ENCODE assay signal across 13 cellular contexts in the genomic region with DNA sequence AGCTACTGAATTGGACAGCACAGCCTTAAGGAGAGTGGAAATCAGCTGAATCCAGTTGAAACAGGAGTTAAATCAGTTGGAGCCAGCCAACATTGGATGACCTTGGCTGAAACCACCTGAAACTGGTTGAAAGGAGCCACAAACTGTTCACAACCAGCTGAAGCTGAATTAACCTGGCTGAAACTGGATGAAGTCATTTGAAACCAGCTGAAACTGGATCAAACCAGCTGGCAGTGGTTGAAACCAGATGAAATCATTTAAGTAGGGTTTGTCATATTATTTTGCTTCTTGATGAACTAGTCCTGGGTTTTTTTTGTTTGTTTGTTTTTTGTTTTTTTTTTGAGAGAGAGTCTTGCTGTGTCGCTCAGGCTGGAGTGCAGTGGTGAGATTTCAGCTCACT. TPM values are rescaled to one million over a fixed set of nuclear protein-coding genes. Genes with fewer than 3 reads are reported as not detected.
DNase-seq lines count a peak whose midpoint lies in the region; ATAC-seq, FAIRE-seq and TF ChIP-seq lines count a peak whose summit lies in the region.
"Not testable (repeated sequence)": the region's sequence is repeated elsewhere in the genome, so short reads cannot be mapped to it uniquely, and the experiment has no call there.
"Had no signal": no experiment of that assay in that cellular context is flagged by ENCODE, and none has a peak within 500 bp of the region (broad histone marks: within the 10 kb centered on the region; RNA-seq: fewer than 3 reads in every experiment).

No MANE protein-coding gene starts in this region.

- H4K20me1 ChIP-seq in OCI-LY1 (ENCODE audit: insufficient read depth, low read length) = not testable (repeated sequence)

- H3F3A ChIP-seq in OCI-LY1 (ENCODE audit: insufficient read depth, low read length) = not testable (repeated sequence)

- H3K36me3 Mint-ChIP-seq in activated CD4-positive, alpha-beta T cell treated with anti-CD3 and anti-CD28 coated beads, Interleukin-2, amount 10 ng/mL, durations not matched to agents 7 days and 5 days (ENCODE audit: low read depth); activated T-cell treated with anti-CD3 and anti-CD28 coated beads, Interleukin-2, amount 50 U/mL, for 72 hours (ENCODE audit: insufficient read depth in 2 of 2); activated naive CD8-positive, alpha-beta T cell treated with anti-CD3 and anti-CD28 coated beads, Interleukin-2, amount 50 U/mL, for 24 hours (ENCODE audit: low read depth): not testable (repeated sequence)

- not testable (repeated sequence) for H3K9me3 ChIP-seq in OCI-LY1 (ENCODE audit: low read length); pancreas

- not testable (repeated sequence) for H3K9me3 Mint-ChIP-seq in activated CD4-positive, alpha-beta T cell treated with anti-CD3 and anti-CD28 coated beads, Interleukin-2, amount 10 ng/mL, durations not matched to agents 7 days and 5 days; activated T-cell treated with anti-CD3 and anti-CD28 coated beads, Interleukin-2, amount 50 U/mL, for 72 hours; activated naive CD8-positive, alpha-beta T cell treated with anti-CD3 and anti-CD28 coated beads, Interleukin-2, amount 50 U/mL, for 24 hours

- not testable (repeated sequence) for H2AFZ ChIP-seq in OCI-LY1 (ENCODE audit: low read length)

- H3K4me3 Mint-ChIP-seq in activated CD4-positive, alpha-beta T cell treated with anti-CD3 and anti-CD28 coated beads, Interleukin-2, amount 10 ng/mL, durations not matched to agents 7 days and 5 days; activated naive CD8-positive, alpha-beta T cell treated with anti-CD3 and anti-CD28 coated beads, Interleukin-2, amount 50 U/mL, for 24 hours: not testable (repeated sequence)
- peak overlapping the region in 1 of 2 donors; percentile 64 for H3K4me3 Mint-ChIP-seq in activated T-cell treated with anti-CD3 and anti-CD28 coated beads, Interleukin-2, amount 50 U/mL, for 72 hours

- DNase-seq in RPMI8226 = peak; percentile 48
- DNase-seq in activated CD4-positive, alpha-beta T cell treated with anti-CD3 and anti-CD28 coated beads, Interleukin-2, amount 10 ng/mL, durations not matched to agents 7 days and 5 days; activated T-cell treated with anti-CD3 and anti-CD28 coated beads, Interleukin-2, amount 50 U/mL, for 72 hours; activated naive CD8-positive, alpha-beta T cell treated with anti-CD3 and anti-CD28 coated beads, Interleukin-2, amount 50 U/mL, for 24 hours; pancreas: not testable (repeated sequence)

- peak overlapping the region; percentile 58 for H3K27ac ChIP-seq in OCI-LY1 (ENCODE audit: low read depth, low read length, poor library complexity, severe bottlenecking)
- H3K27ac ChIP-seq in pancreas = not testable (repeated sequence)

- 67 to 70% methylated on average over 1 of the region's 1 CpG for WGBS in pancreas, 2 donors

- H3K9me2 ChIP-seq in OCI-LY1 (ENCODE audit: low read depth, low read length) = not testable (repeated sequence)

- not testable (repeated sequence) for H3K4me3 ChIP-seq in OCI-LY1 (ENCODE audit: low read depth, low read length, poor library complexity, severe bottlenecking); pancreas

- not testable (repeated sequence) for H3K27me3 ChIP-seq in OCI-LY1 (ENCODE audit: insufficient read depth, low read length); pancreas

- H3K9ac ChIP-seq in OCI-LY1 (ENCODE audit: low read length) = not testable (repeated sequence)

- CTCF ChIA-PET in activated CD4-positive, alpha-beta T cell treated with anti-CD3 and anti-CD28 coated beads, Interleukin-2, amount 10 ng/mL, durations not matched to agents 7 days and 5 days (lab: Charles Lee) = interaction anchor here (0.6 to 1.2 kb wide), 2 partner anchors 74 to 170 kb away, joined by 3 to 5 read pairs; no protein-coding TSS in a partner anchor

- peaks cover 14% of the 10 kb centered on the region; the same call in 1 of the 2 replicates for H3K36me3 ChIP-seq in OCI-LY1 (ENCODE audit: insufficient read depth, low read length)
- H3K36me3 ChIP-seq in pancreas = not testable (repeated sequence)

- POLR2A ChIA-PET in activated CD4-positive, alpha-beta T cell treated with anti-CD3 and anti-CD28 coated beads, Interleukin-2, amount 10 ng/mL, durations not matched to agents 7 days and 5 days (lab: Charles Lee) = not testable (repeated sequence)

- H3K27ac Mint-ChIP-seq in activated CD4-positive, alpha-beta T cell treated with anti-CD3 and anti-CD28 coated beads, Interleukin-2, amount 10 ng/mL, durations not matched to agents 7 days and 5 days = peak overlapping the region; percentile 46
- H3K27ac Mint-ChIP-seq in activated T-cell treated with anti-CD3 and anti-CD28 coated beads, Interleukin-2, amount 50 U/mL, for 72 hours = peak overlapping the region; percentile 85
- not testable (repeated sequence) for H3K27ac Mint-ChIP-seq in activated naive CD8-positive, alpha-beta T cell treated with anti-CD3 and anti-CD28 coated beads, Interleukin-2, amount 50 U/mL, for 24 hours

- H3K4me1 ChIP-seq in OCI-LY1 (ENCODE audit: insufficient read depth, low read length, severe bottlenecking); pancreas: not testable (repeated sequence)

- not testable (repeated sequence) for H3K4me1 Mint-ChIP-seq in activated CD4-positive, alpha-beta T cell treated with anti-CD3 and anti-CD28 coated beads, Interleukin-2, amount 10 ng/mL, durations not matched to agents 7 days and 5 days; activated naive CD8-positive, alpha-beta T cell treated with anti-CD3 and anti-CD28 coated beads, Interleukin-2, amount 50 U/mL, for 24 hours
- peaks cover 33% of the 10 kb centered on the region for H3K4me1 Mint-ChIP-seq in activated T-cell treated with anti-CD3 and anti-CD28 coated beads, Interleukin-2, amount 50 U/mL, for 72 hours (ENCODE audit: low read depth)

- H3K27me3 Mint-ChIP-seq in activated CD4-positive, alpha-beta T cell treated with anti-CD3 and anti-CD28 coated beads, Interleukin-2, amount 10 ng/mL, durations not matched to agents 7 days and 5 days; activated T-cell treated with anti-CD3 and anti-CD28 coated beads, Interleukin-2, amount 50 U/mL, for 72 hours (ENCODE audit: low read depth); activated naive CD8-positive, alpha-beta T cell treated with anti-CD3 and anti-CD28 coated beads, Interleukin-2, amount 50 U/mL, for 24 hours: not testable (repeated sequence)

- intact Hi-C loops in pancreas (cut with DNase I) = not testable (repeated sequence)

- ATAC-seq in GM21360 (IDR thresholded peaks at IDR 0.05; ENCODE audit: unreplicated experiment) (peak; percentile 62), pancreas (peak in 3 of 4 donors; percentile 41 to 78 (median 76))
- peak; percentile 76 to 86 for ATAC-seq in activated T-cell treated with anti-CD3 and anti-CD28 coated beads, Interleukin-2, amount 50 U/mL, for 72 hours (replicated peaks in 1 of 2)
- ATAC-seq in activated naive CD8-positive, alpha-beta T cell treated with anti-CD3 and anti-CD28 coated beads, Interleukin-2, amount 50 U/mL, for 24 hours = peak; percentile 28

- TF ChIP-seq CTCF in OCI-LY1 (IDR thresholded peaks at IDR 0.05; ENCODE audit: low read length); pancreas (IDR thresholded peaks at IDR 0.05): not testable (repeated sequence)

- not testable (repeated sequence) for FAIRE-seq in pancreas (lab: Jason Lieb, UNC)

- H3K4me2 ChIP-seq in OCI-LY1 (ENCODE audit: low read length) = not testable (repeated sequence)

- H3K79me2 ChIP-seq in OCI-LY1 (ENCODE audit: insufficient read depth, low read length) = not testable (repeated sequence)

RNA-seq across cellular contexts. Expression of a gene that starts 15.3 kb away (rescaled TPM):
- total RNA-seq in activated CD4-positive, alpha-beta T cell treated with anti-CD3 and anti-CD28 coated beads, Interleukin-2, amount 10 ng/mL, durations not matched to agents 7 days and 5 days = not detected
- total RNA-seq in activated T-cell treated with anti-CD3 and anti-CD28 coated beads, Interleukin-2, amount 50 U/mL, for 72 hours = not detected
- total RNA-seq in pancreas = not detected
- polyA plus RNA-seq in pancreas = under 1 TPM; 0.08 to 0.09 TPM
- total RNA-seq: CD4-positive, CD25-positive, alpha-beta regulatory T cell; CD8-positive, alpha-beta memory T cell; G401; H1; H9; IMR-90 had no signal
- polyA plus RNA-seq: H1, IMR-90 had no signal

Comparison
In these comparisons a context has a peak if more than half of its experiments do, and no peak if none do; other contexts are left out.
1. ATAC-seq: peak in every context shown above with its lines; median percentile 81 in activated T-cell treated with anti-CD3 and anti-CD28 coated beads, Interleukin-2, amount 50 U/mL, for 72 hours; 76 in pancreas; 62 in GM21360; 28 in activated naive CD8-positive, alpha-beta T cell treated with anti-CD3 and anti-CD28 coated beads, Interleukin-2, amount 50 U/mL, for 24 hours.